In genomic region chr12:106428379-106428778, GRCh38 we compare ENCODE assay signal across 16 cellular contexts.
A peak's percentile ranks its signal among the peaks of the same experiment; 100 is the strongest.
DNase-seq lines count a peak whose midpoint lies in the region; ATAC-seq and TF ChIP-seq lines count a peak whose summit lies in the region.
"Had no signal": no experiment of that assay in that cellular context is flagged by ENCODE, and none has a peak within 500 bp of the region (broad histone marks: within the 10 kb centered on the region; RNA-seq: fewer than 3 reads in every experiment).

No MANE protein-coding gene starts in this region.

- H3K4me3 ChIP-seq in right atrium auricular region (no peak overlapping the region), fibroblast of mammary gland (ENCODE audit: control insufficient read depth, low read depth, low read length) (no peak overlapping the region), muscle layer of duodenum (ENCODE audit: low read depth in 1 of 2, low read length in 2 of 2) (no peak overlapping the region), uterus (no peak overlapping the region)
- H3K4me3 ChIP-seq: GM12878, pancreas had no signal

- no peak for TF ChIP-seq POLR2A in uterus (IDR thresholded peaks at IDR 0.05)

- H3K36me3 ChIP-seq in right atrium auricular region: no peaks in the 10 kb centered on the region
- H3K36me3 ChIP-seq in muscle layer of duodenum (ENCODE audit: control insufficient read depth in 1 of 2, insufficient read depth in 2 of 2, low read length in 2 of 2): no peaks in the 10 kb centered on the region
- no peaks in the 10 kb centered on the region for H3K36me3 ChIP-seq in uterus
- H3K36me3 ChIP-seq: pancreas had no signal

- ATAC-seq in Right ventricle myocardium superior (ENCODE audit: poor library complexity) (peak; percentile 63), GM19328 (IDR thresholded peaks at IDR 0.05; ENCODE audit: unreplicated experiment) (no peak), GM18498 (IDR thresholded peaks at IDR 0.05; ENCODE audit: unreplicated experiment) (no peak)
- ATAC-seq: GM12878 had no signal

- intact Hi-C loops in Right ventricle myocardium superior (cut with DNase I) (no loop called here), uterus (cut with DNase I; ENCODE audit: low total_unique reads) (no loop called here)

- TF ChIP-seq CTCF in right atrium auricular region (IDR thresholded peaks at IDR 0.05): no peak
- no peak for TF ChIP-seq CTCF in fibroblast of mammary gland (conservative IDR thresholded peaks at IDR 0.05; ENCODE audit: control insufficient read depth, insufficient read depth, low read depth, low read length)
- no peak for TF ChIP-seq CTCF in uterus (IDR thresholded peaks at IDR 0.05)

- H3K4me1 ChIP-seq in right atrium auricular region (peaks cover 0 to 13% of the 10 kb centered on the region in 2 donors), muscle layer of duodenum (ENCODE audit: control insufficient read depth in 1 of 2, insufficient read depth in 2 of 2, low read length in 2 of 2) (peaks cover 0 to 23% of the 10 kb centered on the region in 2 donors), uterus (peaks cover 0 to 8% of the 10 kb centered on the region in 2 donors)

- no peaks in the 10 kb centered on the region for H3K9me3 ChIP-seq in right atrium auricular region
- no peaks in the 10 kb centered on the region for H3K9me3 ChIP-seq in muscle layer of duodenum (ENCODE audit: control insufficient read depth in 1 of 2, low read length in 2 of 2)
- no peaks in the 10 kb centered on the region for H3K9me3 ChIP-seq in uterus
- H3K9me3 ChIP-seq: pancreas had no signal

- no peak for DNase-seq in Right ventricle myocardium superior
- DNase-seq in right atrium auricular region (ENCODE audit: low spot score): no peak
- peak; percentile 44 for DNase-seq in fibroblast of mammary gland (ENCODE audit: low read depth)
- DNase-seq in uterus: peak; percentile 21 to 32
- no peak for DNase-seq in GM03348 (ENCODE audit: low spot score)
- DNase-seq: activated gamma-delta T cell; CD4-positive, alpha-beta memory T cell; EL; KG1; NCI-H146; NCI-H524; pancreas had no signal

- peak overlapping the region in 1 of 2 donors; percentile 23 for H3K27ac ChIP-seq in right atrium auricular region
- peak overlapping the region; percentile 19 for H3K27ac ChIP-seq in muscle layer of duodenum (ENCODE audit: low read length)
- H3K27ac ChIP-seq in uterus: peak overlapping the region in 1 of 2 donors; percentile 26
- H3K27ac ChIP-seq: pancreas had no signal

- H3K27me3 ChIP-seq in right atrium auricular region (no peaks in the 10 kb centered on the region), muscle layer of duodenum (ENCODE audit: low read depth, low read length) (no peaks in the 10 kb centered on the region), uterus (no peaks in the 10 kb centered on the region)
- H3K27me3 ChIP-seq: pancreas had no signal

Comparison
In these comparisons a context has a peak if more than half of its experiments do, and no peak if none do; other contexts are left out.
1. DNase-seq: peak in fibroblast of mammary gland (single experiment) and uterus (2 of 2); none in Right ventricle myocardium superior (single experiment), right atrium auricular region (single experiment) and GM03348 (single experiment).